In genomic region chr19:49359851-49360845, GRCh38 we compare ENCODE assay signal across 15 cellular contexts. TPM values are rescaled to one million over a fixed set of nuclear protein-coding genes. Genes with fewer than 3 reads are reported as not detected.
DNase-seq lines count a peak whose midpoint lies in the region; ATAC-seq and TF ChIP-seq lines count a peak whose summit lies in the region.
"Had no signal": no experiment of that assay in that cellular context is flagged by ENCODE, and none has a peak within 500 bp of the region (broad histone marks: within the 10 kb centered on the region; RNA-seq: fewer than 3 reads in every experiment).

No MANE protein-coding gene starts in this region.

- H3K4me3 Mint-ChIP-seq in IgD-negative memory B cell (peak overlapping the region; percentile 5 to 84 (median 70)), endothelial cell (ENCODE audit: unreplicated experiment) (no peak overlapping the region)

- peaks cover 18 to 39% (median 29%) of the 10 kb centered on the region in 3 donors for H3K4me1 Mint-ChIP-seq in IgD-negative memory B cell
- H3K4me1 Mint-ChIP-seq in endothelial cell (ENCODE audit: unreplicated experiment) = peaks cover 42% of the 10 kb centered on the region

- H3K4me1 ChIP-seq in A673 (ENCODE audit: insufficient read depth, low read length, poor library complexity, severe bottlenecking) = peaks cover 21% of the 10 kb centered on the region
- peaks cover 4 to 17% of the 10 kb centered on the region in 2 donors for H3K4me1 ChIP-seq in neuronal stem cell (ENCODE audit: control insufficient read depth in 2 of 2, insufficient read depth in 1 of 2, low read depth in 1 of 2, low read length in 2 of 2)
- peaks cover 12 to 16% of the 10 kb centered on the region in 2 donors for H3K4me1 ChIP-seq in adrenal gland (replicated peaks in 1 of 2)
- H3K4me1 ChIP-seq: BE2C had no signal

- H3K4me3 ChIP-seq in A673 (ENCODE audit: low read depth, low read length, poor library complexity, severe bottlenecking) (peak overlapping the region; percentile 84), neuronal stem cell (ENCODE audit: low read length in 2 of 2) (peak overlapping the region; percentile 91 to 99), adrenal gland (no peak overlapping the region)

- peak overlapping the region; percentile 12 for H3K14ac ChIP-seq in neuronal stem cell (ENCODE audit: low read length)

- H3K27ac Mint-ChIP-seq in IgD-negative memory B cell (peak overlapping the region; percentile 1 to 95 (median 31)), endothelial cell (ENCODE audit: unreplicated experiment) (peak overlapping the region; percentile 98)

- peaks cover 6% of the 10 kb centered on the region for H3K27me3 Mint-ChIP-seq in IgD-negative memory B cell
- H3K27me3 Mint-ChIP-seq in endothelial cell (ENCODE audit: unreplicated experiment) = peaks cover 23% of the 10 kb centered on the region

- peak overlapping the region; percentile 98 for H2BK5ac ChIP-seq in neuronal stem cell (ENCODE audit: low read length)

- H2BK120ac ChIP-seq in neuronal stem cell (ENCODE audit: low read depth, low read length) = no peak overlapping the region

- 100% methylated on average over 1 of the region's 17 CpGs; no CpG with 5 or more reads in 1 of the 2 donors for WGBS in neuronal stem cell (ENCODE audit: extremely low coverage in 2 of 2, insufficient read length in 2 of 2, insufficient replicate concordance in 1 of 2), 2 donors
- 74 to 77% (median 74%) methylated on average over 13 to 17 of the region's 17 CpGs for WGBS in adrenal gland, 4 donors

- TSS peak; percentile 44 for BruUV-seq in A673 (replicated peaks; lab: Mats Ljungman, UMichigan)

- H2AK5ac ChIP-seq in neuronal stem cell (ENCODE audit: low read depth, low read length) = peak overlapping the region; percentile 62

- POLR2A ChIA-PET in A673 (lab: Charles Lee; ENCODE audit: low non-redundant PET) = no interaction called here

- H3K9me3 ChIP-seq in A673 (ENCODE audit: low read depth, low read length, poor library complexity, severe bottlenecking) (no peaks in the 10 kb centered on the region), neuronal stem cell (replicated peaks in 1 of 2; ENCODE audit: control insufficient read depth in 2 of 2, insufficient read depth in 1 of 2, low read depth in 1 of 2, low read length in 2 of 2) (peaks cover 0 to 2% of the 10 kb centered on the region in 2 donors), adrenal gland (replicated peaks in 1 of 3) (no peaks in the 10 kb centered on the region)
- H3K9me3 ChIP-seq: BE2C had no signal

- peak overlapping the region; percentile 98 for H3K9ac ChIP-seq in neuronal stem cell (ENCODE audit: low read depth, low read length, poor library complexity)

- H4K91ac ChIP-seq in neuronal stem cell (ENCODE audit: low read depth, low read length, poor library complexity) = no peak overlapping the region

- peak overlapping the region; percentile 9 for H4K8ac ChIP-seq in neuronal stem cell (ENCODE audit: low read depth, low read length)

- H3K27me3 ChIP-seq in A673 (replicated peaks; ENCODE audit: insufficient read depth, low read depth, low read length, poor library complexity) (no peaks in the 10 kb centered on the region), neuronal stem cell (ENCODE audit: control insufficient read depth in 3 of 3, insufficient read depth in 3 of 3, low read depth in 1 of 3, low read length in 3 of 3) (no peaks in the 10 kb centered on the region), adrenal gland (no peaks in the 10 kb centered on the region)

- peak overlapping the region; percentile 80 for H3K4me2 ChIP-seq in neuronal stem cell (ENCODE audit: insufficient read depth, low read length, poor library complexity, severe bottlenecking)

- no peak overlapping the region for H2BK15ac ChIP-seq in neuronal stem cell (ENCODE audit: low read length)

- H3K36me3 ChIP-seq in A673 (ENCODE audit: insufficient read depth, low read length, poor library complexity, severe bottlenecking) (peaks cover 36% of the 10 kb centered on the region), neuronal stem cell (replicated peaks in 1 of 2; ENCODE audit: control insufficient read depth in 2 of 2, insufficient read depth in 2 of 2, low read length in 2 of 2) (peaks cover 34 to 52% of the 10 kb centered on the region in 2 donors), adrenal gland (replicated peaks in 1 of 2) (peaks cover 0 to 10% of the 10 kb centered on the region in 2 donors)
- H3K36me3 ChIP-seq: BE2C had no signal

- DNase-seq in A673 (ENCODE audit: low spot score) (no peak), endothelial cell (ENCODE audit: low spot score) (no peak), neuronal stem cell (ENCODE audit: low spot score) (no peak), adrenal gland (no peak), NCI-H187 (lab: John Stamatoyannopoulos, UW) (no peak), omental fat pad (ENCODE audit: low spot score) (no peak)
- DNase-seq in stimulated activated naive CD4-positive, alpha-beta T cell (lab: John Stamatoyannopoulos, UW) = no peak
- DNase-seq: activated T-cell treated with anti-CD3 and anti-CD28 coated beads, Interleukin-2, amount 50 U/mL, for 1 hour; BE2C; central memory CD4-positive, alpha-beta T cell; naive thymus-derived CD4-positive, alpha-beta T cell; NCI-H1105; stimulated activated CD4-positive, alpha-beta T cell treated with anti-CD3 and anti-CD28 coated beads, Interleukin-4, amount 100 ng/mL, for 1 hour had no signal

- no peak overlapping the region for H3K23ac ChIP-seq in neuronal stem cell (ENCODE audit: low read depth, low read length, poor library complexity)

- no peak overlapping the region for H2BK12ac ChIP-seq in neuronal stem cell (ENCODE audit: low read length)

- CTCF ChIA-PET in A673 (lab: Charles Lee) = no interaction called here

- H3K9me3 Mint-ChIP-seq in IgD-negative memory B cell (no peaks in the 10 kb centered on the region), endothelial cell (ENCODE audit: unreplicated experiment) (no peaks in the 10 kb centered on the region)

- TF ChIP-seq CTCF in A673 (conservative IDR thresholded peaks at IDR 0.05; ENCODE audit: low read depth, low read length) (no peak), endothelial cell (IDR thresholded peaks at IDR 0.05; ENCODE audit: unreplicated experiment) (no peak), adrenal gland (IDR thresholded peaks at IDR 0.05) (no peak), omental fat pad (IDR thresholded peaks at IDR 0.05) (no peak)

- no peak for TF ChIP-seq POLR2A in adrenal gland (IDR thresholded peaks at IDR 0.05)

- intact Hi-C loops in A673 (cut with micrococcal nuclease; ENCODE audit: unreplicated experiment) = no loop called here
- intact Hi-C loops in adrenal gland (cut with DNase I) = no loop called here

- peaks cover 19% of the 10 kb centered on the region for H3K79me1 ChIP-seq in neuronal stem cell (ENCODE audit: low read depth, low read length)

- H3K27ac ChIP-seq in A673 (ENCODE audit: low read depth, low read length, poor library complexity, severe bottlenecking) = peak overlapping the region; percentile 98
- peak overlapping the region; percentile 2 for H3K27ac ChIP-seq in neuronal stem cell (replicated peaks; ENCODE audit: low read length)
- peak overlapping the region in 1 of 5 donors; percentile 38 for H3K27ac ChIP-seq in adrenal gland

- peak overlapping the region; percentile 41 for H3K18ac ChIP-seq in neuronal stem cell (ENCODE audit: low read length)

- no peak overlapping the region for H3K4ac ChIP-seq in neuronal stem cell (ENCODE audit: low read length)

- H2AFZ ChIP-seq in neuronal stem cell (ENCODE audit: low read length) = no peak overlapping the region

- ATAC-seq in omental fat pad (ENCODE audit: low FRiP score) = no peak
- ATAC-seq: naive thymus-derived CD4-positive, alpha-beta T cell had no signal

- H3K36me3 Mint-ChIP-seq in IgD-negative memory B cell (no peaks in the 10 kb centered on the region), endothelial cell (ENCODE audit: low read depth, unreplicated experiment) (peaks cover 27% of the 10 kb centered on the region)
- H3K36me3 Mint-ChIP-seq: naive thymus-derived CD4-positive, alpha-beta T cell had no signal

RNA-seq across cellular contexts. Expression of gene TEAD2, which starts 2.1 kb away (rescaled TPM):
- 121 and 125 TPM in 2 replicates for total RNA-seq in A673 (2021)
- polyA plus RNA-seq in IgD-negative memory B cell = 6.3 TPM
- total RNA-seq in endothelial cell (ENCODE audit: unreplicated experiment) = 167 TPM
- 226 TPM for polyA plus RNA-seq in neuronal stem cell (2013, experiment 1 of 2)
- polyA plus RNA-seq in neuronal stem cell (2013, experiment 2 of 2) = 220 TPM
- total RNA-seq in adrenal gland = 10 to 100 TPM; 17.3 to 42.8 (median 27.4) TPM
- polyA plus RNA-seq in adrenal gland = 10 to 100 TPM; 11.3 to 31.1 (median 28.7) TPM
- 10 to 100 TPM; 19.9 to 35.0 (median 26.1) TPM for total RNA-seq in omental fat pad
- polyA plus RNA-seq: naive thymus-derived CD4-positive, alpha-beta T cell had no signal

RNA-seq across cellular contexts. Expression of gene DKKL1, which starts 3.5 kb away (rescaled TPM):
- total RNA-seq in A673 (2021) = 1.2 and 1.6 TPM in 2 replicates
- polyA plus RNA-seq in IgD-negative memory B cell = 1.1 TPM
- 2.2 TPM for total RNA-seq in endothelial cell (ENCODE audit: unreplicated experiment)
- 8.4 TPM for polyA plus RNA-seq in neuronal stem cell (2013, experiment 1 of 2)
- polyA plus RNA-seq in neuronal stem cell (2013, experiment 2 of 2) = 7.5 TPM
- total RNA-seq in adrenal gland = under 1 TPM in 3 of 8 donors, not detected in 5; 0.28 to 0.50 (median 0.42) TPM
- under 1 TPM in 2 of 3 donors, not detected in 1; 0.44 to 0.56 TPM for polyA plus RNA-seq in adrenal gland
- not detected for total RNA-seq in omental fat pad
- total RNA-seq: naive thymus-derived CD4-positive, alpha-beta T cell; temporal lobe had no signal
- polyA plus RNA-seq: naive thymus-derived CD4-positive, alpha-beta T cell had no signal

RNA-seq across cellular contexts. Expression of gene CD37, which starts 24.9 kb away (rescaled TPM):
- not detected in 2 replicates for total RNA-seq in A673 (2021)
- polyA plus RNA-seq in IgD-negative memory B cell = 754 TPM
- not detected for total RNA-seq in endothelial cell (ENCODE audit: unreplicated experiment)
- polyA plus RNA-seq in neuronal stem cell (2013, experiment 1 of 2) = not detected
- polyA plus RNA-seq in neuronal stem cell (2013, experiment 2 of 2) = not detected
- 10 to 100 TPM; 10.4 to 26.1 (median 19.0) TPM for total RNA-seq in adrenal gland
- 10 to 100 TPM in 1 of 3 donors, 1 to 10 TPM in 2; 5.4 to 27.1 (median 8.9) TPM for polyA plus RNA-seq in adrenal gland
- total RNA-seq in omental fat pad = 10 to 100 TPM; 10.3 to 43.8 (median 21.5) TPM

RNA-seq across cellular contexts. Expression of gene KASH5, which starts 27.9 kb away (rescaled TPM):
- 0.37 TPM in 1 of 2 replicates, not detected in the other for total RNA-seq in A673 (2021)
- not detected for polyA plus RNA-seq in IgD-negative memory B cell
- 0.26 TPM for total RNA-seq in endothelial cell (ENCODE audit: unreplicated experiment)
- 0.17 TPM for polyA plus RNA-seq in neuronal stem cell (2013, experiment 1 of 2)
- polyA plus RNA-seq in neuronal stem cell (2013, experiment 2 of 2) = 0.17 TPM
- under 1 TPM in 2 of 8 donors, not detected in 6; 0.74 to 0.97 TPM for total RNA-seq in adrenal gland
- not detected for polyA plus RNA-seq in adrenal gland
- total RNA-seq in omental fat pad = under 1 TPM in 1 of 4 donors, not detected in 3; 0.56 TPM
- total RNA-seq: temporal lobe had no signal
- polyA plus RNA-seq: naive thymus-derived CD4-positive, alpha-beta T cell had no signal

RNA-seq across cellular contexts. Expression of gene SLC6A16, which starts 35.2 kb away (rescaled TPM):
- total RNA-seq in A673 (2021) (3.7 and 4.4 TPM in 2 replicates), endothelial cell (ENCODE audit: unreplicated experiment) (4.0 TPM), adrenal gland (1 to 10 TPM in 3 of 8 donors, under 1 TPM in 4, not detected in 1; 0.25 to 1.7 (median 0.72) TPM), omental fat pad (1 to 10 TPM; 1.0 to 5.7 (median 1.4) TPM)
- polyA plus RNA-seq in IgD-negative memory B cell (11.6 TPM), adrenal gland (1 to 10 TPM; 1.1 to 3.5 (median 2.6) TPM)
- 10.6 TPM for polyA plus RNA-seq in neuronal stem cell (2013, experiment 1 of 2)
- 10.3 TPM for polyA plus RNA-seq in neuronal stem cell (2013, experiment 2 of 2)

Comparison
In these comparisons a context has a peak if more than half of its experiments do, and no peak if none do; other contexts are left out.
1. H3K4me3 ChIP-seq: peak in A673 (single experiment) and neuronal stem cell (2 of 2); none in adrenal gland (0 of 4).
2. RNA of gene CD37, which starts 24.9 kb away (total RNA-seq): 10.3 to 43.8 TPM in omental fat pad and 10.4 to 26.1 TPM in adrenal gland; not detected in endothelial cell (single experiment) and not detected in A673; every median in the first group is over 10 times any median in the second.